11 cellular contexts compared by ENCODE assay signal in genomic region chr11:9943346-9944110, GRCh38.
DNase-seq lines count a peak whose midpoint lies in the region; ATAC-seq, FAIRE-seq and TF ChIP-seq lines count a peak whose summit lies in the region.
"Had no signal": no experiment of that assay in that cellular context is flagged by ENCODE, and none has a peak within 500 bp of the region (broad histone marks: within the 10 kb centered on the region; RNA-seq: fewer than 3 reads in every experiment).

No MANE protein-coding gene starts in this region.

- WGBS in aorta, 2 donors, result 86 to 87% methylated on average over 4 of the region's 4 CpGs

- H3K4me1 Mint-ChIP-seq in mesothelial cell of epicardium, result peaks cover 7% of the 10 kb centered on the region

- DNase-seq in M059J (ENCODE audit: low read depth) (peak; percentile 39), epithelial cell of proximal tubule (ENCODE audit: low read depth) (peak; percentile 15), mesothelial cell of epicardium (ENCODE audit: low spot score in 2 of 2, unreplicated experiment in 2 of 2) (no peak), aorta (no peak), KBM-7 (no peak), NCI-H146 treated with DMSO at 0.1 percent for 48 hours (lab: John Stamatoyannopoulos, UW; ENCODE audit: unreplicated experiment) (no peak), frontal cortex (ENCODE audit: low spot score in 2 of 2) (no peak)
- DNase-seq: NCI-H146 had no signal

- no peaks in the 10 kb centered on the region for H3K4me1 ChIP-seq in aorta (ENCODE audit: control insufficient read depth in 1 of 2, insufficient read depth in 2 of 2, low read length in 2 of 2)
- H3K4me1 ChIP-seq: parathyroid adenoma had no signal

- H3K36me3 Mint-ChIP-seq in mesothelial cell of epicardium, result peaks cover 31% of the 10 kb centered on the region

- intact Hi-C loops in aorta (cut with DNase I), result no loop called here

- peak overlapping the region; percentile 41 for H3K27ac Mint-ChIP-seq in mesothelial cell of epicardium
- H3K27ac Mint-ChIP-seq: T-helper 1 cell treated with Interleukin-12 subunit alpha and Interleukin-12 subunit beta and Interleukin-4 antibody, amounts not matched to agents 30 μg/mL and 1 μg/mL, for 36 hours had no signal

- no peaks in the 10 kb centered on the region for H3K9me3 ChIP-seq in aorta (ENCODE audit: control insufficient read depth, low read length)

- no peak overlapping the region for H3K27ac ChIP-seq in aorta (ENCODE audit: low read depth in 1 of 2, low read length in 2 of 2)
- H3K27ac ChIP-seq: parathyroid adenoma had no signal

- no peaks in the 10 kb centered on the region for H3K36me3 ChIP-seq in aorta (ENCODE audit: control insufficient read depth in 1 of 2, insufficient read depth in 2 of 2, low read length in 1 of 2)

- in situ Hi-C loops in KBM-7 (cut with MboI; ENCODE audit: low pct_unique_long_range_greater_than_20kb, low sequenced_read_pairs), result no loop called here

- H3K27me3 ChIP-seq in aorta (ENCODE audit: control insufficient read depth in 1 of 2, insufficient read depth in 2 of 2, low read length in 1 of 2), result no peaks in the 10 kb centered on the region

- H3K4me3 ChIP-seq in epithelial cell of proximal tubule (ENCODE audit: low read depth, low read length) (no peak overlapping the region), aorta (ENCODE audit: low read length in 2 of 2) (no peak overlapping the region)

- no peaks in the 10 kb centered on the region for H3K27me3 Mint-ChIP-seq in mesothelial cell of epicardium (ENCODE audit: low read depth)

- peaks cover 22% of the 10 kb centered on the region for H3K9me3 Mint-ChIP-seq in mesothelial cell of epicardium
- H3K9me3 Mint-ChIP-seq: T-helper 1 cell treated with Interleukin-12 subunit alpha and Interleukin-12 subunit beta and Interleukin-4 antibody, amounts not matched to agents 30 μg/mL and 1 μg/mL, for 36 hours had no signal

- peak; percentile 77 for ATAC-seq in aorta (ENCODE audit: low FRiP score)

- no peak overlapping the region for H3K4me3 Mint-ChIP-seq in mesothelial cell of epicardium
- H3K4me3 Mint-ChIP-seq: T-helper 1 cell treated with Interleukin-12 subunit alpha and Interleukin-12 subunit beta and Interleukin-4 antibody, amounts not matched to agents 30 μg/mL and 1 μg/mL, for 36 hours had no signal

- TF ChIP-seq CTCF in epithelial cell of proximal tubule (conservative IDR thresholded peaks at IDR 0.05; ENCODE audit: low read depth, low read length) (no peak), mesothelial cell of epicardium (IDR thresholded peaks at IDR 0.05; ENCODE audit: unreplicated experiment) (no peak)

- FAIRE-seq in frontal cortex (lab: Jason Lieb, UNC), result no peak
- FAIRE-seq: urothelium cell line had no signal

Comparison
In these comparisons a context has a peak if more than half of its experiments do, and no peak if none do; other contexts are left out.
1. DNase-seq: peak in M059J (single experiment) and epithelial cell of proximal tubule (single experiment); none in mesothelial cell of epicardium (0 of 2), aorta (0 of 2), KBM-7 (single experiment), NCI-H146 treated with DMSO at 0.1 percent for 48 hours (single experiment) and frontal cortex (0 of 2).